In the genomic region with DNA sequence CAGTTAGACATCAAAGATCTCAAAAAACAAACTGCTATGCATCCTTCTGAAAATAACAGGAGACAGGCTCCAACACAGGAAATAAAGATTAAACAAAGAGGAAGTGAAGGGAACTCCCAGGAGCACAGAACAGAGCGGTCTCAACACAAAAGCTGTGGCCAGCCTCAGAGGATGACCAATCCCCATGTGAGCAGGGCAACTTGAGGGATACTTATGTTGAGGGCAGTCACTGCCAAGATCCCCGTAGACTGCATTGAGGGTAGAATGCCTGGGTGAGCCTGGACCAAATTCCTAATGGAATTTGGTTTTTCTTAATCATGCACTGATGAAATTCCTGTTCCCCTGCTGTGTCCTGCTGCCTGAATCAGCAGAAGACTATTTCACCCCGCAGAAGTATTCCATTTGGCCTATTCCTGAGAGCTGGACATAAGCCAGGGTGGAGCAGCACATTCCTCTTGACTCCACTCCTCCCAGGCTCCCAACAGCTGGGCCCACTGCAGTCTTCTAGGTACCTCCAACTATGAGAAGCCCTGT, we compare ENCODE assay signal across 8 cellular contexts. TPM values are rescaled to one million over a fixed set of nuclear protein-coding genes. Genes with fewer than 3 reads are reported as not detected.
DNase-seq lines count a peak whose midpoint lies in the region; ATAC-seq, FAIRE-seq and TF ChIP-seq lines count a peak whose summit lies in the region.

No MANE protein-coding gene starts in this region.

- H3K79me2 ChIP-seq in K562 (ENCODE audit: control insufficient read depth, insufficient read depth, low read length) = peaks cover 51% of the 10 kb centered on the region

- BruUV-seq in K562 (replicated peaks; lab: Mats Ljungman, UMichigan) = no TSS peak

- no peaks in the 10 kb centered on the region for H3K27me3 ChIP-seq in BJ (ENCODE audit: control insufficient read depth, insufficient read depth, low read length)
- H3K27me3 ChIP-seq in K562 (ENCODE audit: control insufficient read depth in 2 of 2, insufficient read depth in 2 of 2, low read length in 2 of 2) = no peaks in the 10 kb centered on the region
- H3K27me3 ChIP-seq in upper lobe of right lung = no peaks in the 10 kb centered on the region

- 0 out of 2 replicates have a peak, but pooled peaks cover 6% of the 10 kb centered on the region for H4K20me1 ChIP-seq in K562 (replicated peaks; ENCODE audit: control insufficient read depth, insufficient read depth, low read length)

- no peak overlapping the region; a peak in 1 of 4 replicates for H3K9ac ChIP-seq in K562 (ENCODE audit: insufficient read depth in 1 of 2, low read depth in 2 of 2, low read length in 2 of 2)

- FAIRE-seq in K562 (lab: Jason Lieb, UNC) (peak; percentile 23), D721Med (lab: Jason Lieb, UNC) (no peak)

- peaks cover 13 to 50% of the 10 kb centered on the region in 2 experiments; a peak in 4 of 5 replicates for H3K4me1 ChIP-seq in K562 (replicated peaks in 1 of 2; ENCODE audit: control insufficient read depth in 2 of 2, insufficient read depth in 2 of 2, low read length in 2 of 2)
- peaks cover 55% of the 10 kb centered on the region for H3K4me1 ChIP-seq in upper lobe of right lung

- intact Hi-C loops in K562 (cut with micrococcal nuclease) (loop anchor here (1.0 to 5.0 kb wide), 2 partner anchors 50 to 53 kb away; a partner anchor contains a TSS), upper lobe of right lung (cut with DNase I) (no loop called here)

- no peaks in the 10 kb centered on the region for H3K9me1 ChIP-seq in K562 (ENCODE audit: control insufficient read depth, insufficient read depth, low read length)

- no peak overlapping the region for H3K4me3 ChIP-seq in BJ (ENCODE audit: low read depth, low read length)
- H3K4me3 ChIP-seq in K562 = no peak overlapping the region
- H3K4me3 ChIP-seq in upper lobe of right lung = no peak overlapping the region

- no peaks in the 10 kb centered on the region for H3K36me3 ChIP-seq in BJ (ENCODE audit: control insufficient read depth, insufficient read depth, low read length)
- H3K36me3 ChIP-seq in K562 (ENCODE audit: control insufficient read depth, insufficient read depth, low read length) = no peaks in the 10 kb centered on the region
- no peaks in the 10 kb centered on the region for H3K36me3 ChIP-seq in upper lobe of right lung

- TF ChIP-seq POLR2A in K562 (conservative IDR thresholded peaks at IDR 0.05) = no peak

- DNase-seq in BJ (ENCODE audit: low read depth) (peak; percentile 97), LHCN-M2 (ENCODE audit: low read depth) (peak; percentile 99), K562 (ENCODE audit: extremely low read depth in 1 of 4, low spot score in 3 of 4) (peak in 2 of 4 experiments; percentile 39 to 44), left lobe of liver (ENCODE audit: low spot score) (no peak), upper lobe of right lung (no peak), caudate nucleus (lab: John Stamatoyannopoulos, UW) (no peak), D721Med (ENCODE audit: insufficient read length, low spot score) (no peak)
- no peak for DNase-seq in stimulated activated naive CD4-positive, alpha-beta T cell treated with Interleukin-2 at 50 U/mL for 16 hours (lab: John Stamatoyannopoulos, UW)

- POLR2A ChIA-PET in BJ (lab: Charles Lee) (interaction anchor here (0.7 kb wide), 1 partner anchor 1032 kb away, joined by 3 read pairs; no protein-coding TSS in a partner anchor), K562 (lab: Yijun Ruan, JAX) (interaction anchor here (0.8 to 1.6 kb wide), 4 partner anchors 9 to 39 kb away, joined by 3 to 4 read pairs (median 4); no protein-coding TSS in a partner anchor)

- in situ Hi-C loops in K562 (cut with MboI) = no loop called here

- no peak for TF ChIP-seq EP300 in K562 (IDR thresholded peaks at IDR 0.05; ENCODE audit: low read length)

- H3K27ac ChIP-seq in K562 (ENCODE audit: extremely low read depth, low read depth, low read length) (peak overlapping the region; percentile 10; the same call in 1 of the 3 replicates), upper lobe of right lung (peak overlapping the region; percentile 7), caudate nucleus (ENCODE audit: low read depth, low read length) (no peak overlapping the region)

- no peak for TF ChIP-seq RAD21 in K562 (CRISPR knock-in tag; conservative IDR thresholded peaks at IDR 0.05 in 1 of 2, IDR thresholded peaks at IDR 0.05 in 1 of 2)

- TF ChIP-seq CTCF in BJ (IDR thresholded peaks at IDR 0.05; ENCODE audit: insufficient read depth, low read depth, low read length) = no peak
- no peak for TF ChIP-seq CTCF in K562 (IDR thresholded peaks at IDR 0.05 in 2 of 3, conservative IDR thresholded peaks at IDR 0.05 in 1 of 3; ENCODE audit: insufficient read depth in 2 of 3, low read depth in 1 of 3, low read length in 3 of 3)
- TF ChIP-seq CTCF in upper lobe of right lung (IDR thresholded peaks at IDR 0.05) = no peak
- TF ChIP-seq CTCF in D721Med (IDR thresholded peaks at IDR 0.05; ENCODE audit: insufficient read depth, missing control alignments) = no peak

- H3K9me3 ChIP-seq in K562 (replicated peaks; ENCODE audit: control insufficient read depth, insufficient read depth, low read depth, low read length) (no peaks in the 10 kb centered on the region), upper lobe of right lung (no peaks in the 10 kb centered on the region)

- CTCF ChIA-PET in BJ (lab: Yijun Ruan, JAX) = no interaction called here
- CTCF ChIA-PET in K562 (lab: Yijun Ruan, JAX; ENCODE audit: low intra/inter-chr PET ratio) = no interaction called here

- 29% methylated on average over 3 of the region's 3 CpGs for WGBS in K562 (ENCODE audit: insufficient coverage, low coverage, missing lambda C conversion rate)

- H3K4me2 ChIP-seq in K562 (ENCODE audit: insufficient read depth, low read length) = peak overlapping the region; percentile 31; the same call in 1 of the 2 replicates

- ATAC-seq in K562 (peak; percentile 69), left lobe of liver (peak; percentile 37), upper lobe of right lung (peak; percentile 91)

- no peak overlapping the region for H2AFZ ChIP-seq in K562 (ENCODE audit: low read depth, low read length)

TF ChIP-seq in K562, 482 proteins besides CTCF, POLR2A, EP300 and RAD21 (continues in another document):
- TF ChIP-seq, protein P1, sequence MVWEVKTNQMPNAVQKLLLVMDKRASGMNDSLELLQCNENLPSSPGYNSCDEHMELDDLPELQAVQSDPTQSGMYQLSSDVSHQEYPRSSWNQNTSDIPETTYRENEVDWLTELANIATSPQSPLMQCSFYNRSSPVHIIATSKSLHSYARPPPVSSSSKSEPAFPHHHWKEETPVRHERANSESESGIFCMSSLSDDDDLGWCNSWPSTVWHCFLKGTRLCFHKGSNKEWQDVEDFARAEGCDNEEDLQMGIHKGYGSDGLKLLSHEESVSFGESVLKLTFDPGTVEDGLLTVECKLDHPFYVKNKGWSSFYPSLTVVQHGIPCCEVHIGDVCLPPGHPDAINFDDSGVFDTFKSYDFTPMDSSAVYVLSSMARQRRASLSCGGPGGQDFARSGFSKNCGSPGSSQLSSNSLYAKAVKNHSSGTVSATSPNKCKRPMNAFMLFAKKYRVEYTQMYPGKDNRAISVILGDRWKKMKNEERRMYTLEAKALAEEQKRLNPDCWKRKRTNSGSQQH (CRISPR knock-in tag; IDR thresholded peaks at IDR 0.05) = no peak
- TF ChIP-seq, protein P2, sequence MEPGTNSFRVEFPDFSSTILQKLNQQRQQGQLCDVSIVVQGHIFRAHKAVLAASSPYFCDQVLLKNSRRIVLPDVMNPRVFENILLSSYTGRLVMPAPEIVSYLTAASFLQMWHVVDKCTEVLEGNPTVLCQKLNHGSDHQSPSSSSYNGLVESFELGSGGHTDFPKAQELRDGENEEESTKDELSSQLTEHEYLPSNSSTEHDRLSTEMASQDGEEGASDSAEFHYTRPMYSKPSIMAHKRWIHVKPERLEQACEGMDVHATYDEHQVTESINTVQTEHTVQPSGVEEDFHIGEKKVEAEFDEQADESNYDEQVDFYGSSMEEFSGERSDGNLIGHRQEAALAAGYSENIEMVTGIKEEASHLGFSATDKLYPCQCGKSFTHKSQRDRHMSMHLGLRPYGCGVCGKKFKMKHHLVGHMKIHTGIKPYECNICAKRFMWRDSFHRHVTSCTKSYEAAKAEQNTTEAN (CRISPR knock-in tag; IDR thresholded peaks at IDR 0.05) = no peak
- TF ChIP-seq TCF7 (IDR thresholded peaks at IDR 0.05; ENCODE audit: borderline replicate concordance) (no peak), TAF7 (tag; IDR thresholded peaks at IDR 0.05) (no peak), SREBF2 (CRISPR knock-in tag; IDR thresholded peaks at IDR 0.05) (no peak), MTA1 (IDR thresholded peaks at IDR 0.05; ENCODE audit: borderline replicate concordance) (no peak), BMI1 (IDR thresholded peaks at IDR 0.05; ENCODE audit: low read length) (no peak), YY1 (IDR thresholded peaks at IDR 0.05; ENCODE audit: borderline replicate concordance in 1 of 3, control insufficient read depth in 1 of 3, extremely low read depth in 1 of 3, insufficient read depth in 3 of 3, insufficient read length in 1 of 3, insufficient replicate concordance in 2 of 3, low read depth in 1 of 3, low read length in 2 of 3) (no peak), NR2C2 (CRISPR knock-in tag; IDR thresholded peaks at IDR 0.05) (no peak), NR2C2 (tag; IDR thresholded peaks at IDR 0.05) (no peak), ZNF583 (CRISPR knock-in tag; IDR thresholded peaks at IDR 0.05) (no peak)

RNA-seq across cellular contexts. Expression of a gene that starts 49.0 kb away (rescaled TPM):
- polyA plus RNA-seq in BJ (2011; rRNA removed) (95.0 and 121 TPM in 2 replicates), K562 (2011; rRNA removed) (32.0 and 43.9 TPM in 2 replicates), K562 (2014; fragmentation: Illumina TruSeq; extraction: Trizol) (37.3 and 44.1 TPM in 2 replicates), K562 (2014; fragmentation: Nextera tagmentation; extraction: Ambion mirVana) (10 to 100 TPM in 1 of 2 experiments, 1 to 10 TPM in 1; 9.7 to 13.0 TPM), K562 (2014; rRNA removed) (23.0 and 28.3 TPM in 2 replicates)
- 110 and 124 TPM in 2 replicates for polyA minus RNA-seq in BJ (2011; rRNA and poly(A)+ RNA removed)
- total RNA-seq in LHCN-M2 (2014; rRNA removed) (64.8 and 67.6 TPM in 2 replicates), K562 (2014; rRNA removed) (27.1 and 28.2 TPM in 2 replicates), K562 (2014; rRNA removed; fragmentation: Illumina TruSeq; extraction: Trizol) (42.5 and 46.8 TPM in 2 replicates), K562 (2015; rRNA removed; fragmentation: Illumina TruSeq; extraction: Trizol) (40.6 and 43.4 TPM in 2 replicates), K562 (2021) (43.0 TPM in 2 replicates), left lobe of liver (43.3 TPM), upper lobe of right lung (152 TPM)
- polyA plus RNA-seq in LHCN-M2 (2012) = 35.8 TPM
- 82.2 and 105 TPM in 2 replicates for total RNA-seq in K562 (2011; cell fraction: chromatin; rRNA removed; ENCODE audit: low replicate concordance)
- 37.4 and 43.0 TPM in 2 replicates for total RNA-seq in K562 (2011; cell fraction: nucleolus; rRNA removed)
- total RNA-seq in K562 (2011; cell fraction: nucleoplasm; rRNA removed) = 62.0 and 66.7 TPM in 2 replicates
- 21.9 and 26.6 TPM in 2 replicates for polyA plus RNA-seq in K562 (2011; cell fraction: cytosol; rRNA removed)
- 88.9 and 89.1 TPM in 2 replicates for polyA plus RNA-seq in K562 (2011; cell fraction: nucleus; rRNA removed)
- polyA plus RNA-seq in K562 (2012) = 29.9 and 45.8 TPM in 2 replicates
- polyA minus RNA-seq in K562 (2011; rRNA and poly(A)+ RNA removed) = 56.4 and 60.1 TPM in 2 replicates
- 38.3 and 41.6 TPM in 2 replicates for polyA minus RNA-seq in K562 (2011; cell fraction: cytosol; rRNA and poly(A)+ RNA removed)
- polyA minus RNA-seq in K562 (2011; cell fraction: nucleus; rRNA and poly(A)+ RNA removed) = 46.7 and 70.9 TPM in 2 replicates

Comparison
In these comparisons a context has a peak if more than half of its experiments do, and no peak if none do; other contexts are left out.
1. DNase-seq: peak in BJ (single experiment) and LHCN-M2 (single experiment); none in left lobe of liver (single experiment), upper lobe of right lung (single experiment), caudate nucleus (0 of 61), stimulated activated naive CD4-positive, alpha-beta T cell treated with Interleukin-2 at 50 U/mL for 16 hours (single experiment) and D721Med (single experiment).
2. ATAC-seq: peak in every context shown above with its lines; median percentile 91 in upper lobe of right lung; 69 in K562; 37 in left lobe of liver.